In genomic region chr3:17195856-17196604, GRCh38 we compare ENCODE assay signal across 8 cellular contexts.
DNase-seq lines count a peak whose midpoint lies in the region; ATAC-seq and TF ChIP-seq lines count a peak whose summit lies in the region.

No MANE protein-coding gene starts in this region.

- H3K27ac Mint-ChIP-seq in HFFc6, result 0 out of 2 replicates have a peak overlapping the region, but pooled peaks have one; percentile 19
- no peak overlapping the region for H3K27ac Mint-ChIP-seq in endothelial cell (ENCODE audit: unreplicated experiment)
- no peak overlapping the region for H3K27ac Mint-ChIP-seq in progenitor cell of endocrine pancreas

- no peaks in the 10 kb centered on the region for H3K9me3 Mint-ChIP-seq in HFFc6
- H3K9me3 Mint-ChIP-seq in endothelial cell (ENCODE audit: unreplicated experiment), result no peaks in the 10 kb centered on the region
- no peaks in the 10 kb centered on the region for H3K9me3 Mint-ChIP-seq in progenitor cell of endocrine pancreas (ENCODE audit: low read depth)

- H3K4me1 Mint-ChIP-seq in HFFc6 (ENCODE audit: low read depth), result peaks cover 6% of the 10 kb centered on the region
- H3K4me1 Mint-ChIP-seq in endothelial cell (ENCODE audit: unreplicated experiment), result peaks cover 17% of the 10 kb centered on the region
- H3K4me1 Mint-ChIP-seq in progenitor cell of endocrine pancreas (ENCODE audit: low read depth), result peaks cover 2% of the 10 kb centered on the region

- H3K27me3 Mint-ChIP-seq in HFFc6 (ENCODE audit: insufficient read depth) (no peaks in the 10 kb centered on the region), endothelial cell (ENCODE audit: unreplicated experiment) (no peaks in the 10 kb centered on the region), progenitor cell of endocrine pancreas (no peaks in the 10 kb centered on the region)

- peak; percentile 31; the same call in 1 of the 2 replicates for TF ChIP-seq CTCF in HFFc6 (IDR thresholded peaks at IDR 0.05)
- TF ChIP-seq CTCF in endothelial cell (IDR thresholded peaks at IDR 0.05; ENCODE audit: unreplicated experiment), result no peak
- TF ChIP-seq CTCF in progenitor cell of endocrine pancreas (IDR thresholded peaks at IDR 0.05; ENCODE audit: unreplicated experiment), result no peak

- ATAC-seq in GM18858 (IDR thresholded peaks at IDR 0.05; ENCODE audit: unreplicated experiment), result peak; percentile 81

- DNase-seq in HFFc6, result no peak
- peak; percentile 87 for DNase-seq in NAMALWA (ENCODE audit: low spot score)
- DNase-seq in germinal center (ENCODE audit: low spot score), result peak; percentile 54
- no peak for DNase-seq in NK-92 (lab: John Stamatoyannopoulos, UW; ENCODE audit: unreplicated experiment)
- no peak for DNase-seq in posterior vena cava (ENCODE audit: low spot score)
- no peak for DNase-seq in endothelial cell (ENCODE audit: low spot score)
- DNase-seq in progenitor cell of endocrine pancreas (ENCODE audit: low spot score, unreplicated experiment), result no peak

- H3K36me3 Mint-ChIP-seq in HFFc6 (ENCODE audit: low read depth) (no peaks in the 10 kb centered on the region), endothelial cell (ENCODE audit: low read depth, unreplicated experiment) (peaks cover 6% of the 10 kb centered on the region), progenitor cell of endocrine pancreas (ENCODE audit: insufficient read depth) (peaks cover 5% of the 10 kb centered on the region)

- intact Hi-C loops in posterior vena cava (cut with DNase I), result no loop called here

- no peak overlapping the region for H3K4me3 Mint-ChIP-seq in HFFc6
- no peak overlapping the region for H3K4me3 Mint-ChIP-seq in endothelial cell (ENCODE audit: unreplicated experiment)
- H3K4me3 Mint-ChIP-seq in progenitor cell of endocrine pancreas (ENCODE audit: low read depth), result no peak overlapping the region

Comparison
In these comparisons a context has a peak if more than half of its experiments do, and no peak if none do; other contexts are left out.
1. DNase-seq: peak in NAMALWA (single experiment) and germinal center (single experiment); none in HFFc6 (single experiment), NK-92 (single experiment), posterior vena cava (single experiment), endothelial cell (single experiment) and progenitor cell of endocrine pancreas (single experiment).